16 cellular contexts compared by ENCODE assay signal in genomic region chr1:197218857-197219256, GRCh38. TPM values are rescaled to one million over a fixed set of nuclear protein-coding genes. Genes with fewer than 3 reads are reported as not detected.
DNase-seq lines count a peak whose midpoint lies in the region; ATAC-seq lines count a peak whose summit lies in the region.
"Had no signal": no experiment of that assay in that cellular context is flagged by ENCODE, and none has a peak within 500 bp of the region (broad histone marks: within the 10 kb centered on the region; RNA-seq: fewer than 3 reads in every experiment).

No MANE protein-coding gene starts in this region.

- CTCF ChIA-PET in activated CD4-positive, alpha-beta T cell treated with anti-CD3 and anti-CD28 coated beads for 36 hours (lab: Charles Lee), result interaction anchor here (0.6 to 1.4 kb wide), 3 partner anchors 9 to 39 kb away, joined by 3 to 4 read pairs (median 3); no protein-coding TSS in a partner anchor

- peaks cover 4% of the 10 kb centered on the region for H3K9me3 Mint-ChIP-seq in activated CD4-positive, alpha-beta T cell treated with anti-CD3 and anti-CD28 coated beads for 36 hours (ENCODE audit: low read depth)
- peaks cover 8% of the 10 kb centered on the region for H3K9me3 Mint-ChIP-seq in activated T-helper 17 cell treated with anti-CD3 and anti-CD28 coated beads, Interleukin-2, amount 50 U/mL, for 72 hours
- H3K9me3 Mint-ChIP-seq: HFFc6 had no signal

- peaks cover 2% of the 10 kb centered on the region for H3K36me3 Mint-ChIP-seq in activated CD4-positive, alpha-beta T cell treated with anti-CD3 and anti-CD28 coated beads for 36 hours (ENCODE audit: low read depth)
- H3K36me3 Mint-ChIP-seq in activated T-helper 17 cell treated with anti-CD3 and anti-CD28 coated beads, Interleukin-2, amount 50 U/mL, for 72 hours (ENCODE audit: low read depth), result no peaks in the 10 kb centered on the region
- H3K36me3 Mint-ChIP-seq: CD14-positive monocyte; CD8-positive, alpha-beta T cell had no signal

- no peaks in the 10 kb centered on the region for H3K27me3 Mint-ChIP-seq in activated CD4-positive, alpha-beta T cell treated with anti-CD3 and anti-CD28 coated beads for 36 hours
- H3K27me3 Mint-ChIP-seq in activated T-helper 17 cell treated with anti-CD3 and anti-CD28 coated beads, Interleukin-2, amount 50 U/mL, for 72 hours, result no peaks in the 10 kb centered on the region

- intact Hi-C loops in activated CD4-positive, alpha-beta T cell treated with anti-CD3 and anti-CD28 coated beads for 36 hours (cut with DNase I, micrococcal nuclease), result no loop called here

- no peak overlapping the region for H3K4me3 Mint-ChIP-seq in activated CD4-positive, alpha-beta T cell treated with anti-CD3 and anti-CD28 coated beads for 36 hours
- no peak overlapping the region for H3K4me3 Mint-ChIP-seq in activated T-helper 17 cell treated with anti-CD3 and anti-CD28 coated beads, Interleukin-2, amount 50 U/mL, for 72 hours
- H3K4me3 Mint-ChIP-seq: CD14-positive monocyte; CD8-positive, alpha-beta T cell; HFFc6 had no signal

- peaks cover 8% of the 10 kb centered on the region for H3K4me1 Mint-ChIP-seq in activated CD4-positive, alpha-beta T cell treated with anti-CD3 and anti-CD28 coated beads for 36 hours
- H3K4me1 Mint-ChIP-seq in activated T-helper 17 cell treated with anti-CD3 and anti-CD28 coated beads, Interleukin-2, amount 50 U/mL, for 72 hours, result no peaks in the 10 kb centered on the region
- H3K4me1 Mint-ChIP-seq: CD14-positive monocyte had no signal

- no peak for DNase-seq in activated CD4-positive, alpha-beta T cell treated with anti-CD3 and anti-CD28 coated beads for 36 hours
- no peak for DNase-seq in activated CD4-positive, alpha-beta T cell treated with anti-CD3 and anti-CD28 coated beads, Interleukin-2, amount 50 U/mL, for 48 hours
- no peak for DNase-seq in NCI-H524 treated with DMSO at 0.1 percent for 48 hours (lab: John Stamatoyannopoulos, UW)
- DNase-seq: Caco-2; CD8-positive, alpha-beta T cell; HCEC 1CT; HFFc6 had no signal

- H3K27ac Mint-ChIP-seq in activated CD4-positive, alpha-beta T cell treated with anti-CD3 and anti-CD28 coated beads for 36 hours, result no peak overlapping the region
- no peak overlapping the region for H3K27ac Mint-ChIP-seq in activated T-helper 17 cell treated with anti-CD3 and anti-CD28 coated beads, Interleukin-2, amount 50 U/mL, for 72 hours
- H3K27ac Mint-ChIP-seq: CD14-positive monocyte; CD8-positive, alpha-beta T cell; HFFc6 had no signal

- ATAC-seq in activated CD4-positive, alpha-beta T cell treated with anti-CD3 and anti-CD28 coated beads for 36 hours, result peak; percentile 58
- ATAC-seq in HG02885 (IDR thresholded peaks at IDR 0.05; ENCODE audit: poor library complexity, unreplicated experiment) (peak; percentile 58), GM21576 (IDR thresholded peaks at IDR 0.05; ENCODE audit: unreplicated experiment) (no peak), HG03175 (IDR thresholded peaks at IDR 0.05; ENCODE audit: unreplicated experiment) (no peak)
- peak; percentile 42 for ATAC-seq in activated T-helper 17 cell treated with anti-CD3 and anti-CD28 coated beads, Interleukin-2, amount 50 U/mL, for 72 hours (replicated peaks)
- ATAC-seq: CD8-positive, alpha-beta T cell; GM12878; HepG2 had no signal

- POLR2A ChIA-PET in activated CD4-positive, alpha-beta T cell treated with anti-CD3 and anti-CD28 coated beads for 36 hours (lab: Charles Lee), result no interaction called here

RNA-seq across cellular contexts. Expression of gene ZBTB41, which starts 17.8 kb away (rescaled TPM):
- 1 to 10 TPM; 5.0 to 5.1 TPM for total RNA-seq in activated CD4-positive, alpha-beta T cell treated with anti-CD3 and anti-CD28 coated beads for 36 hours
- total RNA-seq in activated T-helper 17 cell treated with anti-CD3 and anti-CD28 coated beads, Interleukin-2, amount 50 U/mL, for 72 hours, result 10 to 100 TPM in 1 of 2 donors, 1 to 10 TPM in 1; 5.9 to 13.4 TPM

RNA-seq across cellular contexts. Expression of gene CRB1, which starts 49.2 kb away (rescaled TPM):
- under 1 TPM; 0.05 to 0.09 TPM for total RNA-seq in activated CD4-positive, alpha-beta T cell treated with anti-CD3 and anti-CD28 coated beads for 36 hours
- under 1 TPM in 1 of 2 donors, not detected in 1; 0.58 TPM for total RNA-seq in activated T-helper 17 cell treated with anti-CD3 and anti-CD28 coated beads, Interleukin-2, amount 50 U/mL, for 72 hours
- total RNA-seq: A673, Caco-2, H4, HepG2 had no signal

Comparison
In these comparisons a context has a peak if more than half of its experiments do, and no peak if none do; other contexts are left out.
1. ATAC-seq: peak in activated CD4-positive, alpha-beta T cell treated with anti-CD3 and anti-CD28 coated beads for 36 hours (single experiment), HG02885 (single experiment) and activated T-helper 17 cell treated with anti-CD3 and anti-CD28 coated beads, Interleukin-2, amount 50 U/mL, for 72 hours (single experiment); none in GM21576 (single experiment) and HG03175 (single experiment).